8 cellular contexts compared by ENCODE assay signal in genomic region chr1:2568187-2568816, GRCh38. TPM values are rescaled to one million over a fixed set of nuclear protein-coding genes. Genes with fewer than 3 reads are reported as not detected.
"Had no signal": no experiment of that assay in that cellular context is flagged by ENCODE, and none has a peak within 500 bp of the region (broad histone marks: within the 10 kb centered on the region; RNA-seq: fewer than 3 reads in every experiment).

No MANE protein-coding gene starts in this region.

RNA-seq across cellular contexts. Expression of gene HES5, which starts 38.2 kb away (rescaled TPM):
- total RNA-seq: activated CD8-positive, alpha-beta memory T cell treated with anti-CD3 and anti-CD28 coated beads, Interleukin-2, amount 10 ng/mL, durations not matched to agents 7 days and 5 days; activated CD8-positive, alpha-beta T cell treated with anti-CD3 and anti-CD28 coated beads, Interleukin-2, amount 10 ng/mL, durations not matched to agents 7 days and 5 days; activated naive CD8-positive, alpha-beta T cell treated with anti-CD3 and anti-CD28 coated beads, Interleukin-2, amount 10 ng/mL, durations not matched to agents 7 days and 5 days; activated T-helper 1 cell treated with anti-CD3 and anti-CD28 coated beads, Interleukin-12 subunit alpha, Interleukin-12 subunit beta, Interleukin-2, Interleukin-4 antibody, amounts not matched to agents 30 ng/mL and 10 ng/mL and 1 ng/mL, durations not matched to agents 14 hours and 24 hours and 36 hours; astrocyte; T-cell; T-helper 2 cell treated with Interferon-gamma antibody and Interleukin-4, amounts not matched to agents 100 ng/mL and 5 ng/mL, for 36 hours; WTC11 had no signal
